ENCODE assay signal across 17 cellular contexts in genomic region chr12:93113317-93114006, GRCh38.
DNase-seq lines count a peak whose midpoint lies in the region; ATAC-seq, FAIRE-seq and TF ChIP-seq lines count a peak whose summit lies in the region.
"Had no signal": no experiment of that assay in that cellular context is flagged by ENCODE, and none has a peak within 500 bp of the region (broad histone marks: within the 10 kb centered on the region; RNA-seq: fewer than 3 reads in every experiment).

No MANE protein-coding gene starts in this region.

- H3K9ac ChIP-seq in stomach smooth muscle (ENCODE audit: low read length in 2 of 2) = no peak overlapping the region

- no peaks in the 10 kb centered on the region for H3K36me3 ChIP-seq in bronchial epithelial cell (ENCODE audit: control insufficient read depth, insufficient read depth, low read length)
- no peaks in the 10 kb centered on the region for H3K36me3 ChIP-seq in stomach smooth muscle (ENCODE audit: control insufficient read depth in 2 of 2, insufficient read depth in 2 of 2, low read length in 2 of 2)

- no peaks in the 10 kb centered on the region for H3K9me3 ChIP-seq in stomach smooth muscle (ENCODE audit: control insufficient read depth in 2 of 2, low read length in 2 of 2)
- H3K9me3 ChIP-seq: A549 had no signal

- CTCF ChIA-PET in GM10248 (lab: Yijun Ruan, JAX) = interaction anchor here (1.1 to 12.7 kb wide), 3 partner anchors 9 to 131 kb away, joined by 3 to 130 read pairs (median 8); no protein-coding TSS in a partner anchor

- peak overlapping the region; percentile 1 for H3K27ac ChIP-seq in stomach smooth muscle (ENCODE audit: low read length)
- H3K27ac ChIP-seq: A549 had no signal

- ATAC-seq in left ventricle myocardium superior = peak; percentile 88
- no peak for ATAC-seq in HG02852 (IDR thresholded peaks at IDR 0.05; ENCODE audit: unreplicated experiment)
- no peak for ATAC-seq in HG03469 (IDR thresholded peaks at IDR 0.05; ENCODE audit: unreplicated experiment)
- ATAC-seq: A549; activated CD4-positive, CD25-positive, alpha-beta regulatory T cell treated with anti-CD3 and anti-CD28 coated beads, Interleukin-2, amount 50 U/mL, for 24 hours; natural killer cell; Panc1; stimulated activated effector memory CD8-positive, alpha-beta T cell treated with anti-CD3 and anti-CD28 coated beads, Interleukin-12 subunit alpha, Interleukin-12 subunit beta, amount 100 ng/mL, for 72 hours had no signal

- TF ChIP-seq CTCF in bronchial epithelial cell (IDR thresholded peaks at IDR 0.05; ENCODE audit: insufficient read depth, low read length, severe bottlenecking) (no peak), GM10248 (IDR thresholded peaks at IDR 0.05; ENCODE audit: control extremely low read depth, extremely low read depth, low read depth, missing control alignments) (no peak)

- peaks cover 31% of the 10 kb centered on the region for H3K4me1 ChIP-seq in stomach smooth muscle (ENCODE audit: control insufficient read depth, insufficient read depth, low read length)
- H3K4me1 ChIP-seq: A549 had no signal

- intact Hi-C loops in left ventricle myocardium superior (cut with micrococcal nuclease) = no loop called here

- peak; percentile 9 for DNase-seq in SIG-M5 treated with dmso at 0.1 percent for 504 hours (lab: John Stamatoyannopoulos, UW; ENCODE audit: unreplicated experiment)
- DNase-seq in SIG-M5 (lab: John Stamatoyannopoulos, UW) = no peak
- peak; percentile 23 for DNase-seq in bronchial epithelial cell (ENCODE audit: low read depth)
- peak; percentile 38 for DNase-seq in left ventricle myocardium superior
- no peak for DNase-seq in GM10248 (ENCODE audit: extremely low spot score)
- DNase-seq: CD8-positive, alpha-beta memory T cell; GDM1; natural killer cell; NCI-H345 had no signal

- H3K27me3 ChIP-seq in bronchial epithelial cell (ENCODE audit: control insufficient read depth, insufficient read depth, low read length) (no peaks in the 10 kb centered on the region), stomach smooth muscle (ENCODE audit: control insufficient read depth in 1 of 2, insufficient read depth in 2 of 2, low read length in 2 of 2) (no peaks in the 10 kb centered on the region)

- H3K4me3 ChIP-seq in bronchial epithelial cell (ENCODE audit: low read depth, low read length) (no peak overlapping the region), stomach smooth muscle (ENCODE audit: low read length in 2 of 2) (no peak overlapping the region)
- H3K4me3 ChIP-seq: A549 had no signal

- POLR2A ChIA-PET in GM10248 (lab: Yijun Ruan, JAX) = no interaction called here

- FAIRE-seq in bronchial epithelial cell (lab: Jason Lieb, UNC) = no peak
- FAIRE-seq: A549, urothelium cell line had no signal

Comparison
In these comparisons a context has a peak if more than half of its experiments do, and no peak if none do; other contexts are left out.
1. DNase-seq: peak in SIG-M5 treated with dmso at 0.1 percent for 504 hours (single experiment), bronchial epithelial cell (single experiment) and left ventricle myocardium superior (single experiment); none in SIG-M5 (single experiment) and GM10248 (single experiment).